8 cellular contexts compared by ENCODE assay signal in genomic region chr7:24936121-24936824, GRCh38. TPM values are rescaled to one million over a fixed set of nuclear protein-coding genes. Genes with fewer than 3 reads are reported as not detected.
DNase-seq lines count a peak whose midpoint lies in the region; ATAC-seq and TF ChIP-seq lines count a peak whose summit lies in the region.

No MANE protein-coding gene starts in this region.

- TF ChIP-seq CTCF in choroid plexus epithelial cell (conservative IDR thresholded peaks at IDR 0.05; ENCODE audit: low read depth, low read length) (no peak), WERI-Rb-1 (IDR thresholded peaks at IDR 0.05; ENCODE audit: low read depth, low read length) (no peak)

- DNase-seq in Daoy (ENCODE audit: low read depth) = peak; percentile 34
- DNase-seq in choroid plexus epithelial cell (ENCODE audit: low read depth) = peak; percentile 69
- no peak for DNase-seq in NCI-H2107 (lab: John Stamatoyannopoulos, UW)
- DNase-seq in NCI-H2171 (lab: John Stamatoyannopoulos, UW) = no peak
- no peak for DNase-seq in WERI-Rb-1
- no peak for DNase-seq in NCI-H748 (lab: John Stamatoyannopoulos, UW; ENCODE audit: unreplicated experiment)

- ATAC-seq in GM21381 (IDR thresholded peaks at IDR 0.05; ENCODE audit: unreplicated experiment) = peak; percentile 64
- peak; percentile 67 for ATAC-seq in HG03439 (IDR thresholded peaks at IDR 0.05; ENCODE audit: unreplicated experiment)

- H3K36me3 ChIP-seq in WERI-Rb-1 = no peaks in the 10 kb centered on the region

- H3K9me3 ChIP-seq in WERI-Rb-1 (ENCODE audit: severe bottlenecking) = no peaks in the 10 kb centered on the region

- no peak overlapping the region for H3K4me3 ChIP-seq in choroid plexus epithelial cell (ENCODE audit: low read depth, low read length)
- no peak overlapping the region for H3K4me3 ChIP-seq in WERI-Rb-1 (ENCODE audit: low read depth, low read length)

- no peak overlapping the region for H3K27ac ChIP-seq in WERI-Rb-1

- no peaks in the 10 kb centered on the region for H3K27me3 ChIP-seq in WERI-Rb-1 (ENCODE audit: insufficient read depth, low read depth, severe bottlenecking)

RNA-seq across cellular contexts. Expression of gene OSBPL3, which starts 43.7 kb away (rescaled TPM):
- 15.5 and 18.3 TPM in 2 replicates for total RNA-seq in Daoy (2014; rRNA removed; shearing (Covaris generic))

Comparison
In these comparisons a context has a peak if more than half of its experiments do, and no peak if none do; other contexts are left out.
1. DNase-seq: peak in Daoy (single experiment) and choroid plexus epithelial cell (single experiment); none in NCI-H2107 (single experiment), NCI-H2171 (single experiment), WERI-Rb-1 (single experiment) and NCI-H748 (single experiment).